Comparison of ENCODE assay signal across 8 cellular contexts in genomic region chr1:26900001-26900814, GRCh38. TPM values are rescaled to one million over a fixed set of nuclear protein-coding genes. Genes with fewer than 3 reads are reported as not detected.
DNase-seq lines count a peak whose midpoint lies in the region; ATAC-seq and TF ChIP-seq lines count a peak whose summit lies in the region.

Gene GPATCH3, minus strand, starts transcription at chr1:26900467. Its CDS starts 25 bp downstream, at chr1:26900442.

- H3K9me3 ChIP-seq in cardiac muscle cell (ENCODE audit: low read depth): no peaks in the 10 kb centered on the region
- H3K9me3 ChIP-seq in ovary: no peaks in the 10 kb centered on the region
- no peaks in the 10 kb centered on the region for H3K9me3 ChIP-seq in thoracic aorta

- DNase-seq in Daoy (ENCODE audit: low read depth) (peak; percentile 95), HFF-Myc (ENCODE audit: extremely low read depth, low read depth) (peak; percentile 87), NCI-H1417 treated with DMSO at 0.1 percent for 48 hours (lab: John Stamatoyannopoulos, UW) (peak; percentile 58), T-cell (peak; percentile 71 to 90 (median 83)), cardiac muscle cell (ENCODE audit: low read depth in 1 of 2, low spot score in 1 of 2) (peak; percentile 95), ovary (peak; percentile 91 to 96 (median 95)), thoracic aorta (ENCODE audit: low spot score) (peak; percentile 89)

- H3K27ac ChIP-seq in adipose tissue (ENCODE audit: low read depth, low read length) (peak within 1 kb of the TSS; percentile 51), cardiac muscle cell (peak within 1 kb of the TSS; percentile 98), ovary (peak within 1 kb of the TSS; percentile 17 to 54), thoracic aorta (peak within 1 kb of the TSS; percentile 78 to 83)

- no peaks in the 10 kb centered on the region for H3K9me3 Mint-ChIP-seq in T-cell

- H3K4me3 ChIP-seq in HFF-Myc (replicated peaks; ENCODE audit: low read depth, low read length) (peak within 1 kb of the TSS; percentile 73), cardiac muscle cell (peak within 1 kb of the TSS; percentile 59), ovary (peak within 1 kb of the TSS; percentile 99), thoracic aorta (peak within 1 kb of the TSS; percentile 100)

- TF ChIP-seq CTCF in HFF-Myc (IDR thresholded peaks at IDR 0.05; ENCODE audit: low read depth, low read length, missing control alignments): no peak
- TF ChIP-seq CTCF in cardiac muscle cell (IDR thresholded peaks at IDR 0.05; ENCODE audit: low read depth, low read length): no peak
- no peak for TF ChIP-seq CTCF in ovary (IDR thresholded peaks at IDR 0.05)
- TF ChIP-seq CTCF in thoracic aorta (IDR thresholded peaks at IDR 0.05): no peak

- H3K27ac Mint-ChIP-seq in T-cell: peak within 1 kb of the TSS; percentile 99

- H3K4me1 ChIP-seq in cardiac muscle cell (ENCODE audit: low read depth): peaks cover 6% of the 10 kb centered on the region
- peaks cover 2% of the 10 kb centered on the region for H3K4me1 ChIP-seq in ovary (ENCODE audit: insufficient read depth)
- H3K4me1 ChIP-seq in thoracic aorta (ENCODE audit: control insufficient read depth in 1 of 2, low read depth in 2 of 2): peaks cover 8 to 23% of the 10 kb centered on the region in 2 donors

- no peaks in the 10 kb centered on the region for H3K27me3 Mint-ChIP-seq in T-cell

- peaks cover 27 to 41% (median 31%) of the 10 kb centered on the region in 3 donors for H3K4me1 Mint-ChIP-seq in T-cell

- TF ChIP-seq EP300 in ovary (IDR thresholded peaks at IDR 0.05): no peak

- TF ChIP-seq POLR2A in ovary (IDR thresholded peaks at IDR 0.05): no peak

- WGBS in adipose tissue, 3 donors: 0% methylated on average over 50 of the region's 50 CpGs
- WGBS in ovary, 3 donors: 0 to 1% (median 0%) methylated on average over 50 of the region's 50 CpGs

- POLR2A ChIA-PET in T-cell (lab: Charles Lee): interaction anchor here (0.6 to 2.6 kb wide), 6 partner anchors 10 to 1903 kb away, joined by 4 to 13 read pairs (median 6); partner anchors contain the start of genes GPN2 (in 2 of the 2) and NUDC (in 1 of the 2)

- peak within 1 kb of the TSS; percentile 95 to 97 (median 97) for H3K4me3 Mint-ChIP-seq in T-cell

- H3K27me3 ChIP-seq in cardiac muscle cell: no peaks in the 10 kb centered on the region
- H3K27me3 ChIP-seq in ovary: no peaks in the 10 kb centered on the region
- no peaks in the 10 kb centered on the region for H3K27me3 ChIP-seq in thoracic aorta (replicated peaks; ENCODE audit: insufficient read depth)

- CTCF ChIA-PET in T-cell (lab: Charles Lee): interaction anchor here (0.6 to 2.3 kb wide), 6 partner anchors 10 to 1389 kb away, joined by 3 to 11 read pairs (median 6); partner anchors contain the start of gene GPN2 (in 1 of the 2)

- peak; percentile 92 to 96 (median 94) for ATAC-seq in T-cell (replicated peaks in 1 of 4)
- peak; percentile 71 for ATAC-seq in thoracic aorta (ENCODE audit: insufficient number of reproducible peaks, low FRiP score, low read depth)

- intact Hi-C loops in ovary (cut with DNase I): no loop called here

- H3K36me3 Mint-ChIP-seq in T-cell: peaks cover 15% of the 10 kb centered on the region

- H3K36me3 ChIP-seq in cardiac muscle cell (peaks cover 5% of the 10 kb centered on the region), ovary (no peaks in the 10 kb centered on the region), thoracic aorta (peaks cover 14% of the 10 kb centered on the region)

RNA-seq across cellular contexts. Expression of gene GPATCH3, which starts in this region (rescaled TPM):
- total RNA-seq in Daoy (2014; rRNA removed; shearing (Covaris generic)): 9.2 and 9.9 TPM in 2 replicates
- 10 to 100 TPM; 23.6 to 28.6 (median 27.6) TPM for total RNA-seq in T-cell
- polyA plus RNA-seq in adipose tissue: 10 to 100 TPM in 1 of 3 donors, 1 to 10 TPM in 2; 6.3 to 16.5 (median 9.4) TPM
- total RNA-seq in cardiac muscle cell: 11.0 and 16.1 TPM in 2 replicates
- 15.9 and 16.1 TPM in 2 replicates for polyA plus RNA-seq in cardiac muscle cell
- 10 to 100 TPM in 5 of 7 donors, 1 to 10 TPM in 2; 3.1 to 16.4 (median 11.3) TPM for total RNA-seq in ovary
- polyA plus RNA-seq in ovary: 1 to 10 TPM; 7.6 to 9.6 TPM
- total RNA-seq in thoracic aorta: 10 to 100 TPM; 10.3 to 11.8 TPM

Comparison
In these comparisons a context has a peak if more than half of its experiments do, and no peak if none do; other contexts are left out.
1. Peak in every context shown above with its lines: DNase-seq, ATAC-seq, H3K4me3 ChIP-seq and H3K27ac ChIP-seq.
2. H3K27ac ChIP-seq: peak in every context shown above with its lines; median percentile 98 in cardiac muscle cell; 80 in thoracic aorta; 51 in adipose tissue; 36 in ovary.